32 cellular contexts compared by ENCODE assay signal in genomic region chr9:97753975-97754374, GRCh38.
"Had no signal": no experiment of that assay in that cellular context is flagged by ENCODE, and none has a peak within 500 bp of the region (broad histone marks: within the 10 kb centered on the region; RNA-seq: fewer than 3 reads in every experiment).

No MANE protein-coding gene starts in this region.

- ATAC-seq: activated naive CD8-positive, alpha-beta T cell treated with anti-CD3 and anti-CD28 coated beads, Interleukin-2, amount 50 U/mL, for 24 hours; effector memory CD8-positive, alpha-beta T cell; heart left ventricle; lower lobe of right lung; natural killer cell; right cardiac atrium; stimulated activated naive B cell treated with anti-CD40 and anti-IgM and Interleukin-4, amounts not matched to agents 10 μg/mL and 1 μg/mL and 100 μg/mL, for 72 hours; upper lobe of right lung; WTC11 had no signal

- H3K4me3 ChIP-seq: heart left ventricle, lower lobe of right lung, neural progenitor cell, stomach, tibial artery, upper lobe of right lung had no signal

- H3K4me1 ChIP-seq: heart left ventricle, lower lobe of right lung, neural progenitor cell, stomach, tibial artery, upper lobe of right lung had no signal

- FAIRE-seq: endothelial cell of umbilical vein, TTC549 had no signal

- H3K4me1 Mint-ChIP-seq: activated CD4-positive, alpha-beta memory T cell treated with anti-CD3 and anti-CD28 coated beads, Interleukin-2, amount 10 ng/mL, durations not matched to agents 7 days and 5 days; activated CD4-positive, alpha-beta T cell treated with anti-CD3 and anti-CD28 coated beads, Interleukin-2, amount 10 ng/mL, durations not matched to agents 7 days and 5 days; activated naive CD4-positive, alpha-beta T cell treated with anti-CD3 and anti-CD28 coated beads, Interleukin-2, amount 50 U/mL, for 24 hours; activated naive CD8-positive, alpha-beta T cell treated with anti-CD3 and anti-CD28 coated beads, Interleukin-2, amount 50 U/mL, for 24 hours; immature natural killer cell; natural killer cell; neural progenitor cell; stimulated activated naive B cell treated with anti-CD40 and anti-IgM and Interleukin-4, amounts not matched to agents 10 μg/mL and 1 μg/mL and 100 μg/mL, for 72 hours; WTC11 had no signal

- H3K9me3 Mint-ChIP-seq: activated CD4-positive, alpha-beta memory T cell treated with anti-CD3 and anti-CD28 coated beads, Interleukin-2, amount 10 ng/mL, durations not matched to agents 7 days and 5 days; activated CD4-positive, alpha-beta T cell treated with anti-CD3 and anti-CD28 coated beads, Interleukin-2, amount 10 ng/mL, durations not matched to agents 7 days and 5 days; activated naive CD4-positive, alpha-beta T cell treated with anti-CD3 and anti-CD28 coated beads, Interleukin-2, amount 50 U/mL, for 24 hours; activated naive CD8-positive, alpha-beta T cell treated with anti-CD3 and anti-CD28 coated beads, Interleukin-2, amount 50 U/mL, for 24 hours; activated T-helper 2 cell treated with anti-CD3 and anti-CD28 coated beads, Interferon-gamma antibody, Interleukin-2, Interleukin-4, amounts not matched to agents 10 μg/mL and 5 μg/mL and 100 μg/mL, durations not matched to agents 14 hours and 24 hours and 36 hours; effector memory CD8-positive, alpha-beta T cell; natural killer cell; stimulated activated naive B cell treated with anti-CD40 and anti-IgM and Interleukin-4, amounts not matched to agents 10 μg/mL and 1 μg/mL and 100 μg/mL, for 72 hours; T-helper 2 cell treated with Interferon-gamma antibody and Interleukin-4, amounts not matched to agents 5 μg/mL and 100 μg/mL, for 36 hours had no signal

- DNase-seq: activated CD4-positive, alpha-beta memory T cell treated with anti-CD3 and anti-CD28 coated beads, Interleukin-2, amount 10 ng/mL, durations not matched to agents 7 days and 5 days; activated CD4-positive, alpha-beta T cell treated with anti-CD3 and anti-CD28 coated beads for 1 hour; activated CD4-positive, alpha-beta T cell treated with anti-CD3 and anti-CD28 coated beads, Interleukin-2, amount 10 ng/mL, durations not matched to agents 7 days and 5 days; activated naive CD8-positive, alpha-beta T cell treated with anti-CD3 and anti-CD28 coated beads, Interleukin-2, amount 50 U/mL, for 24 hours; activated T-cell treated with anti-CD3 and anti-CD28 coated beads, Interleukin-2, amount 50 U/mL, for 48 hours; amygdala; caudate nucleus; cortex of kidney; effector memory CD8-positive, alpha-beta T cell; foreskin fibroblast; heart left ventricle; hypothalamus; immature natural killer cell; lower lobe of right lung; mesendoderm; natural killer cell; posterior cingulate gyrus; right cardiac atrium; stimulated activated CD4-positive, alpha-beta T cell treated with anti-CD3 and anti-CD28 coated beads, Interleukin-15, amount 100 ng/mL, for 24 hours; stimulated activated CD4-positive, alpha-beta T cell treated with anti-CD3 and anti-CD28 coated beads, Interleukin-2, amount 100 ng/mL, for 24 hours; stimulated activated naive B cell treated with anti-CD40 and anti-IgM and Interleukin-4, amounts not matched to agents 10 μg/mL and 1 μg/mL and 100 μg/mL, for 72 hours; stomach; T-helper 1 cell; tibial artery; upper lobe of right lung had no signal

- H3K27ac Mint-ChIP-seq: activated CD4-positive, alpha-beta memory T cell treated with anti-CD3 and anti-CD28 coated beads, Interleukin-2, amount 10 ng/mL, durations not matched to agents 7 days and 5 days; activated CD4-positive, alpha-beta T cell treated with anti-CD3 and anti-CD28 coated beads, Interleukin-2, amount 10 ng/mL, durations not matched to agents 7 days and 5 days; activated naive CD4-positive, alpha-beta T cell treated with anti-CD3 and anti-CD28 coated beads, Interleukin-2, amount 50 U/mL, for 24 hours; activated naive CD8-positive, alpha-beta T cell treated with anti-CD3 and anti-CD28 coated beads, Interleukin-2, amount 50 U/mL, for 24 hours; activated T-helper 2 cell treated with anti-CD3 and anti-CD28 coated beads, Interferon-gamma antibody, Interleukin-2, Interleukin-4, amounts not matched to agents 10 μg/mL and 5 μg/mL and 100 μg/mL, durations not matched to agents 14 hours and 24 hours and 36 hours; effector memory CD8-positive, alpha-beta T cell; immature natural killer cell; natural killer cell; neural progenitor cell; stimulated activated naive B cell treated with anti-CD40 and anti-IgM and Interleukin-4, amounts not matched to agents 10 μg/mL and 1 μg/mL and 100 μg/mL, for 72 hours; T-helper 2 cell treated with Interferon-gamma antibody and Interleukin-4, amounts not matched to agents 5 μg/mL and 100 μg/mL, for 36 hours; WTC11 had no signal

- H3K9me3 ChIP-seq: lower lobe of right lung, stomach, upper lobe of right lung had no signal

- H3K9ac ChIP-seq: neural progenitor cell had no signal

- H3K27me3 ChIP-seq: stomach, tibial artery had no signal

- H3K36me3 ChIP-seq: heart left ventricle, lower lobe of right lung, neural progenitor cell, stomach, tibial artery, upper lobe of right lung had no signal

- H3K4me3 Mint-ChIP-seq: activated CD4-positive, alpha-beta memory T cell treated with anti-CD3 and anti-CD28 coated beads, Interleukin-2, amount 10 ng/mL, durations not matched to agents 7 days and 5 days; activated CD4-positive, alpha-beta T cell treated with anti-CD3 and anti-CD28 coated beads, Interleukin-2, amount 10 ng/mL, durations not matched to agents 7 days and 5 days; activated naive CD4-positive, alpha-beta T cell treated with anti-CD3 and anti-CD28 coated beads, Interleukin-2, amount 50 U/mL, for 24 hours; activated naive CD8-positive, alpha-beta T cell treated with anti-CD3 and anti-CD28 coated beads, Interleukin-2, amount 50 U/mL, for 24 hours; effector memory CD8-positive, alpha-beta T cell; immature natural killer cell; natural killer cell; neural progenitor cell; stimulated activated naive B cell treated with anti-CD40 and anti-IgM and Interleukin-4, amounts not matched to agents 10 μg/mL and 1 μg/mL and 100 μg/mL, for 72 hours; T-helper 2 cell treated with Interferon-gamma antibody and Interleukin-4, amounts not matched to agents 5 μg/mL and 100 μg/mL, for 36 hours; WTC11 had no signal

- H3K4me2 ChIP-seq: neural progenitor cell had no signal

- H2AFZ ChIP-seq: neural progenitor cell had no signal

- H3K27ac ChIP-seq: heart left ventricle, lower lobe of right lung, neural progenitor cell, stomach, tibial artery, upper lobe of right lung had no signal

- H3K36me3 Mint-ChIP-seq: activated naive CD4-positive, alpha-beta T cell treated with anti-CD3 and anti-CD28 coated beads, Interleukin-2, amount 50 U/mL, for 24 hours; immature natural killer cell; natural killer cell; neural progenitor cell; stimulated activated naive B cell treated with anti-CD40 and anti-IgM and Interleukin-4, amounts not matched to agents 10 μg/mL and 1 μg/mL and 100 μg/mL, for 72 hours had no signal
